ENCODE assay signal across 18 cellular contexts in genomic region chr13:49319555-49320350, GRCh38.
A peak's percentile ranks its signal among the peaks of the same experiment; 100 is the strongest.
DNase-seq lines count a peak whose midpoint lies in the region; ATAC-seq and TF ChIP-seq lines count a peak whose summit lies in the region.
"Had no signal": no experiment of that assay in that cellular context is flagged by ENCODE, and none has a peak within 500 bp of the region (broad histone marks: within the 10 kb centered on the region; RNA-seq: fewer than 3 reads in every experiment).

No MANE protein-coding gene starts in this region.

- no peak for TF ChIP-seq EP300 in stomach (IDR thresholded peaks at IDR 0.05)

- no peaks in the 10 kb centered on the region for H3K9me2 ChIP-seq in DOHH2 (replicated peaks; ENCODE audit: control insufficient read depth, low read length)
- no peaks in the 10 kb centered on the region for H3K9me2 ChIP-seq in OCI-LY7 (ENCODE audit: insufficient read depth, low read length)

- peak overlapping the region; percentile 24; the same call in 1 of the 2 replicates for H3K4me3 ChIP-seq in DOHH2 (ENCODE audit: low read length)
- peak overlapping the region; percentile 7 for H3K4me3 ChIP-seq in OCI-LY7 (ENCODE audit: low read depth, low read length, poor library complexity, severe bottlenecking)
- H3K4me3 ChIP-seq in fibroblast of lung (replicated peaks in 1 of 4; ENCODE audit: control extremely low read depth in 1 of 4, insufficient read depth in 1 of 4, low read depth in 3 of 4, low read length in 4 of 4): no peak overlapping the region
- H3K4me3 ChIP-seq in stomach: no peak overlapping the region
- H3K4me3 ChIP-seq: adrenal gland, right lobe of liver had no signal

- no peak overlapping the region for H3K27ac ChIP-seq in DOHH2 (ENCODE audit: low read depth, low read length)
- peak overlapping the region; percentile 42 for H3K27ac ChIP-seq in OCI-LY7 (ENCODE audit: low read depth, low read length, poor library complexity, severe bottlenecking)
- no peak overlapping the region for H3K27ac ChIP-seq in fibroblast of lung (ENCODE audit: insufficient read depth, low read length)
- peak overlapping the region in 3 of 5 donors; percentile 39 to 58 (median 50) for H3K27ac ChIP-seq in stomach
- H3K27ac ChIP-seq: KMS-11, neutrophil, right lobe of liver had no signal

- H4K20me1 ChIP-seq in DOHH2 (ENCODE audit: control insufficient read depth, insufficient read depth, low read depth, low read length) (no peaks in the 10 kb centered on the region), OCI-LY7 (ENCODE audit: insufficient read depth, low read length) (no peaks in the 10 kb centered on the region), fibroblast of lung (ENCODE audit: control insufficient read depth, extremely low read depth, insufficient read depth, low read length) (no peaks in the 10 kb centered on the region)

- H3K9me3 ChIP-seq in DOHH2 (ENCODE audit: control insufficient read depth, insufficient read depth, low read length) (no peaks in the 10 kb centered on the region), OCI-LY7 (ENCODE audit: low read length) (no peaks in the 10 kb centered on the region), fibroblast of lung (ENCODE audit: control insufficient read depth, insufficient read depth, low read depth, low read length) (no peaks in the 10 kb centered on the region), stomach (no peaks in the 10 kb centered on the region)
- H3K9me3 ChIP-seq: adrenal gland, neutrophil, right lobe of liver had no signal

- CTCF ChIA-PET in OCI-LY7 (lab: Charles Lee; ENCODE audit: unreplicated experiment): no interaction called here

- WGBS in stomach, 5 donors: 77 to 87% (median 80%) methylated on average over 2 of the region's 2 CpGs

- DNase-seq in OCI-LY7 (ENCODE audit: low spot score): peak; percentile 44
- DNase-seq in fibroblast of lung (ENCODE audit: low read depth in 2 of 2): peak; percentile 35 to 68
- DNase-seq in stomach: no peak
- DNase-seq in GDM1 (lab: John Stamatoyannopoulos, UW): no peak
- DNase-seq in NCI-H226: no peak
- no peak for DNase-seq in inferior parietal cortex (ENCODE audit: extremely low spot score)
- DNase-seq: CD4-positive, CD25-positive, alpha-beta regulatory T cell; DMS53; midbrain; NCI-H1436; NCI-H345; right lobe of liver; SHP77 had no signal

- POLR2A ChIA-PET in OCI-LY7 (lab: Charles Lee): interaction anchor here (0.6 to 0.7 kb wide), 5 partner anchors 9 to 560 kb away, joined by 3 to 7 read pairs (median 3); partner anchors contain the start of genes CAB39L and SETDB2

- peaks cover 22% of the 10 kb centered on the region for H3K4me1 ChIP-seq in DOHH2 (ENCODE audit: control insufficient read depth, low read length)
- peaks cover 25% of the 10 kb centered on the region for H3K4me1 ChIP-seq in OCI-LY7 (ENCODE audit: insufficient read depth, low read length, poor library complexity, severe bottlenecking)
- peaks cover 1% of the 10 kb centered on the region for H3K4me1 ChIP-seq in fibroblast of lung (ENCODE audit: control insufficient read depth, extremely low read depth, insufficient read depth, low read length)
- H3K4me1 ChIP-seq in stomach: peaks cover 0 to 23% (median 10%) of the 10 kb centered on the region in 4 donors
- H3K4me1 ChIP-seq: right lobe of liver had no signal

- no peaks in the 10 kb centered on the region for H3F3A ChIP-seq in DOHH2 (ENCODE audit: control insufficient read depth, insufficient read depth)

- TF ChIP-seq POLR2A in stomach (IDR thresholded peaks at IDR 0.05): no peak

- intact Hi-C loops in OCI-LY7 (cut with micrococcal nuclease; ENCODE audit: unreplicated experiment): no loop called here
- intact Hi-C loops in stomach (cut with DNase I; ENCODE audit: low total_unique reads): no loop called here

- no TSS peak for BruUV-seq in OCI-LY7 (replicated peaks; lab: Mats Ljungman, UMichigan)

- no peaks in the 10 kb centered on the region for H3K79me2 ChIP-seq in DOHH2 (ENCODE audit: control insufficient read depth, low read length)
- no peaks in the 10 kb centered on the region for H3K79me2 ChIP-seq in OCI-LY7 (ENCODE audit: insufficient read depth, low read depth, low read length)
- H3K79me2 ChIP-seq in fibroblast of lung (ENCODE audit: control insufficient read depth, insufficient read depth, low read length): no peaks in the 10 kb centered on the region

- H3K36me3 ChIP-seq in DOHH2 (ENCODE audit: control insufficient read depth, low read length): no peaks in the 10 kb centered on the region
- peaks cover 46% of the 10 kb centered on the region for H3K36me3 ChIP-seq in OCI-LY7 (ENCODE audit: insufficient read depth, low read length)
- no peaks in the 10 kb centered on the region for H3K36me3 ChIP-seq in fibroblast of lung (ENCODE audit: control insufficient read depth, insufficient read depth, low read length)
- peaks cover 0 to 37% (median 6%) of the 10 kb centered on the region in 4 donors for H3K36me3 ChIP-seq in stomach
- H3K36me3 ChIP-seq: neutrophil, right lobe of liver had no signal

- H3K9ac ChIP-seq in fibroblast of lung (ENCODE audit: insufficient read depth, low read length): no peak overlapping the region
- H3K9ac ChIP-seq: KMS-11 had no signal

- ATAC-seq in GM19395 (IDR thresholded peaks at IDR 0.05; ENCODE audit: unreplicated experiment): no peak
- ATAC-seq: right lobe of liver had no signal

- H2AFZ ChIP-seq in OCI-LY7 (ENCODE audit: low read length) (peak overlapping the region; percentile 23; the same call in 1 of the 2 replicates), fibroblast of lung (ENCODE audit: low read length) (no peak overlapping the region)

- H3K4me2 ChIP-seq in DOHH2 (ENCODE audit: low read length) (peak overlapping the region; percentile 48), OCI-LY7 (ENCODE audit: low read length) (peak overlapping the region; percentile 54), fibroblast of lung (ENCODE audit: extremely low read depth, insufficient read depth, low read length) (no peak overlapping the region)
- H3K4me2 ChIP-seq: KMS-11 had no signal

- TF ChIP-seq CTCF in DOHH2 (IDR thresholded peaks at IDR 0.05; ENCODE audit: low read depth, low read length, poor library complexity, severe bottlenecking): no peak
- no peak for TF ChIP-seq CTCF in OCI-LY7 (conservative IDR thresholded peaks at IDR 0.05; ENCODE audit: low read length)
- no peak for TF ChIP-seq CTCF in fibroblast of lung (conservative IDR thresholded peaks at IDR 0.05 in 1 of 2, IDR thresholded peaks at IDR 0.05 in 1 of 2; ENCODE audit: low read depth in 1 of 2, low read length in 2 of 2)
- TF ChIP-seq CTCF in stomach (IDR thresholded peaks at IDR 0.05): no peak

- H3K27me3 ChIP-seq in DOHH2 (ENCODE audit: control insufficient read depth, low read length): no peaks in the 10 kb centered on the region
- H3K27me3 ChIP-seq in fibroblast of lung (ENCODE audit: control insufficient read depth, insufficient read depth, low read length): no peaks in the 10 kb centered on the region
- H3K27me3 ChIP-seq in stomach: no peaks in the 10 kb centered on the region
- H3K27me3 ChIP-seq: adrenal gland, neutrophil, right lobe of liver had no signal

Comparison
In these comparisons a context has a peak if more than half of its experiments do, and no peak if none do; other contexts are left out.
1. H3K27ac ChIP-seq: peak in OCI-LY7 (single experiment) and stomach (3 of 5); none in DOHH2 (single experiment) and fibroblast of lung (single experiment).
2. H3K4me3 ChIP-seq: peak in DOHH2 (single experiment) and OCI-LY7 (single experiment); none in fibroblast of lung (0 of 4) and stomach (0 of 4).
3. DNase-seq: peak in OCI-LY7 (single experiment) and fibroblast of lung (2 of 2); none in stomach (single experiment), GDM1 (single experiment), NCI-H226 (single experiment) and inferior parietal cortex (single experiment).